In genomic region chr7:43465581-43466554, GRCh38 we compare ENCODE assay signal across 21 cellular contexts.
DNase-seq lines count a peak whose midpoint lies in the region; ATAC-seq and TF ChIP-seq lines count a peak whose summit lies in the region.
"Had no signal": no experiment of that assay in that cellular context is flagged by ENCODE, and none has a peak within 500 bp of the region (broad histone marks: within the 10 kb centered on the region; RNA-seq: fewer than 3 reads in every experiment).

No MANE protein-coding gene starts in this region.

- H2AFZ ChIP-seq in SK-N-SH (ENCODE audit: low read depth), result no peak overlapping the region
- H2AFZ ChIP-seq in fibroblast of lung (ENCODE audit: low read length), result no peak overlapping the region

- no peak for TF ChIP-seq EP300 in SK-N-SH (IDR thresholded peaks at IDR 0.05; ENCODE audit: borderline replicate concordance in 1 of 2, low read depth in 1 of 2, low read length in 1 of 2)

- ATAC-seq in HG02973 (IDR thresholded peaks at IDR 0.05; ENCODE audit: unreplicated experiment), result no peak
- no peak for ATAC-seq in HG03442 (IDR thresholded peaks at IDR 0.05; ENCODE audit: unreplicated experiment)
- ATAC-seq: activated T-helper 17 cell treated with anti-CD3 and anti-CD28 coated beads, Interleukin-2, amount 50 U/mL, for 72 hours; CD8-positive, alpha-beta T cell; right cardiac atrium had no signal

- H3K9me2 ChIP-seq in SK-N-SH, result no peaks in the 10 kb centered on the region

- H3K9ac ChIP-seq in SK-N-SH (no peak overlapping the region), fibroblast of lung (ENCODE audit: insufficient read depth, low read length) (no peak overlapping the region)

- POLR2A ChIA-PET in SK-N-SH (lab: Yijun Ruan, JAX), result interaction anchor here (0.7 kb wide), 1 partner anchor 1713 kb away, joined by 3 read pairs; no protein-coding TSS in a partner anchor

- no peaks in the 10 kb centered on the region for H3F3A ChIP-seq in SK-N-SH (replicated peaks; ENCODE audit: insufficient read depth)

- H3K36me3 ChIP-seq in SK-N-SH (replicated peaks in 1 of 2; ENCODE audit: control insufficient read depth in 1 of 2, insufficient read depth in 2 of 2, low read length in 1 of 2), result no peaks in the 10 kb centered on the region
- H3K36me3 ChIP-seq in fibroblast of lung (ENCODE audit: control insufficient read depth, insufficient read depth, low read length), result no peaks in the 10 kb centered on the region
- H3K36me3 ChIP-seq: colonic mucosa, thoracic aorta had no signal

- WGBS in SK-N-SH (ENCODE audit: low lambda C conversion rate), result 78% methylated on average over 11 of the region's 11 CpGs

- CTCF ChIA-PET in SK-N-SH (lab: Yijun Ruan, JAX), result interaction anchor here (1.0 to 3.6 kb wide), 3 partner anchors 10 to 116 kb away, joined by 3 to 19 read pairs (median 10); partner anchors contain the start of gene STK17A

- peaks cover 30% of the 10 kb centered on the region; the same call in 1 of the 2 replicates for H3K27me3 ChIP-seq in SK-N-SH (ENCODE audit: insufficient read depth)
- no peaks in the 10 kb centered on the region for H3K27me3 ChIP-seq in fibroblast of lung (ENCODE audit: control insufficient read depth, insufficient read depth, low read length)
- H3K27me3 ChIP-seq: colonic mucosa had no signal

- H3K4me3 ChIP-seq in SK-N-SH (ENCODE audit: low read depth in 2 of 2, low read length in 1 of 2), result no peak overlapping the region
- H3K4me3 ChIP-seq in fibroblast of lung (replicated peaks in 1 of 4; ENCODE audit: control extremely low read depth in 1 of 4, insufficient read depth in 1 of 4, low read depth in 3 of 4, low read length in 4 of 4), result no peak overlapping the region
- H3K4me3 ChIP-seq: colonic mucosa, thoracic aorta had no signal

- H4K20me1 ChIP-seq in SK-N-SH (ENCODE audit: insufficient read depth), result no peaks in the 10 kb centered on the region
- no peaks in the 10 kb centered on the region for H4K20me1 ChIP-seq in fibroblast of lung (ENCODE audit: control insufficient read depth, extremely low read depth, insufficient read depth, low read length)

- H3K4me2 ChIP-seq in SK-N-SH (no peak overlapping the region), fibroblast of lung (ENCODE audit: extremely low read depth, insufficient read depth, low read length) (peak overlapping the region; percentile 17)

- H3K4me1 ChIP-seq in SK-N-SH (ENCODE audit: control insufficient read depth in 1 of 2, insufficient read depth in 2 of 2, low read depth in 1 of 2, low read length in 1 of 2) (peaks cover 0 to 3% of the 10 kb centered on the region in 2 experiments; a peak in 1 of 4 replicates), fibroblast of lung (ENCODE audit: control insufficient read depth, extremely low read depth, insufficient read depth, low read length) (peaks cover 9% of the 10 kb centered on the region)
- H3K4me1 ChIP-seq: colonic mucosa had no signal

- no peaks in the 10 kb centered on the region for H3K36me3 Mint-ChIP-seq in activated T-cell treated with anti-CD3 and anti-CD28 coated beads, Interleukin-2, amount 50 U/mL, for 24 hours (ENCODE audit: low read depth)
- H3K36me3 Mint-ChIP-seq: activated CD4-positive, alpha-beta memory T cell treated with anti-CD3 and anti-CD28 coated beads for 36 hours; CD8-positive, alpha-beta T cell; memory B cell had no signal

- H3K79me2 ChIP-seq in SK-N-SH (ENCODE audit: insufficient read depth), result no peaks in the 10 kb centered on the region
- H3K79me2 ChIP-seq in fibroblast of lung (ENCODE audit: control insufficient read depth, insufficient read depth, low read length), result no peaks in the 10 kb centered on the region

- no peak for TF ChIP-seq RAD21 in SK-N-SH (IDR thresholded peaks at IDR 0.05; ENCODE audit: low read length)

- no peaks in the 10 kb centered on the region for H3K9me3 Mint-ChIP-seq in activated T-cell treated with anti-CD3 and anti-CD28 coated beads, Interleukin-2, amount 50 U/mL, for 24 hours
- H3K9me3 Mint-ChIP-seq: activated CD4-positive, alpha-beta memory T cell treated with anti-CD3 and anti-CD28 coated beads for 36 hours; activated T-helper 17 cell treated with anti-CD3 and anti-CD28 coated beads, Interleukin-2, amount 50 U/mL, for 72 hours; CD8-positive, alpha-beta T cell; memory B cell; neural crest cell had no signal

- H3K27ac Mint-ChIP-seq in activated T-cell treated with anti-CD3 and anti-CD28 coated beads, Interleukin-2, amount 50 U/mL, for 24 hours, result no peak overlapping the region
- H3K27ac Mint-ChIP-seq: activated CD4-positive, alpha-beta memory T cell treated with anti-CD3 and anti-CD28 coated beads for 36 hours; activated T-helper 17 cell treated with anti-CD3 and anti-CD28 coated beads, Interleukin-2, amount 50 U/mL, for 72 hours; CD8-positive, alpha-beta T cell; memory B cell had no signal

- H3K4me3 Mint-ChIP-seq in activated T-cell treated with anti-CD3 and anti-CD28 coated beads, Interleukin-2, amount 50 U/mL, for 24 hours, result no peak overlapping the region
- H3K4me3 Mint-ChIP-seq: activated CD4-positive, alpha-beta memory T cell treated with anti-CD3 and anti-CD28 coated beads for 36 hours; activated T-helper 17 cell treated with anti-CD3 and anti-CD28 coated beads, Interleukin-2, amount 50 U/mL, for 72 hours; CD8-positive, alpha-beta T cell; memory B cell; neural crest cell had no signal

- TF ChIP-seq CTCF in SK-N-SH (IDR thresholded peaks at IDR 0.05) (no peak), fibroblast of lung (conservative IDR thresholded peaks at IDR 0.05 in 1 of 2, IDR thresholded peaks at IDR 0.05 in 1 of 2; ENCODE audit: low read depth in 1 of 2, low read length in 2 of 2) (no peak)

- no peaks in the 10 kb centered on the region for H3K4me1 Mint-ChIP-seq in activated T-cell treated with anti-CD3 and anti-CD28 coated beads, Interleukin-2, amount 50 U/mL, for 24 hours (ENCODE audit: low read depth)
- H3K4me1 Mint-ChIP-seq: activated T-helper 17 cell treated with anti-CD3 and anti-CD28 coated beads, Interleukin-2, amount 50 U/mL, for 72 hours had no signal

- H3K27ac ChIP-seq in SK-N-SH (ENCODE audit: low read depth in 2 of 2, low read length in 1 of 2) (no peak overlapping the region), fibroblast of lung (ENCODE audit: insufficient read depth, low read length) (no peak overlapping the region)
- H3K27ac ChIP-seq: colonic mucosa, thoracic aorta had no signal

- H3K27me3 Mint-ChIP-seq in activated T-cell treated with anti-CD3 and anti-CD28 coated beads, Interleukin-2, amount 50 U/mL, for 24 hours, result peaks cover 21% of the 10 kb centered on the region

- DNase-seq in NCI-H1105 treated with DMSO at 0.1 percent for 48 hours (lab: John Stamatoyannopoulos, UW) (peak; percentile 9), NCI-H1105 (lab: John Stamatoyannopoulos, UW) (no peak), SK-N-SH (peak; percentile 51), fibroblast of lung (ENCODE audit: low read depth in 2 of 2) (peak; percentile 27 to 64), renal cortical epithelial cell (ENCODE audit: low read depth) (peak; percentile 41)
- DNase-seq in activated T-cell treated with anti-CD3 and anti-CD28 coated beads, Interleukin-2, amount 50 U/mL, for 24 hours, result no peak
- DNase-seq: activated CD4-positive, alpha-beta memory T cell treated with anti-CD3 and anti-CD28 coated beads for 36 hours; CD8-positive, alpha-beta T cell; colonic mucosa; erythroblast; GF-D8; MM.1S; NCI-H2171; right cardiac atrium; stimulated activated CD8-positive, alpha-beta memory T cell treated with anti-CD3 and anti-CD28 coated beads, Interleukin-4, amount 100 ng/mL, for 48 hours had no signal

- H3K9me3 ChIP-seq in SK-N-SH (no peaks in the 10 kb centered on the region), fibroblast of lung (ENCODE audit: control insufficient read depth, insufficient read depth, low read depth, low read length) (no peaks in the 10 kb centered on the region)
- H3K9me3 ChIP-seq: colonic mucosa, thoracic aorta had no signal

TF ChIP-seq in SK-N-SH, 30 proteins besides CTCF, POLR2A, EP300 and RAD21:
- TF ChIP-seq FOSL2 (IDR thresholded peaks at IDR 0.05; ENCODE audit: borderline replicate concordance, low read depth) (no peak), NRF1 (IDR thresholded peaks at IDR 0.05; ENCODE audit: low read depth, low read length) (0 out of 2 replicates have a peak, but pooled peaks have one; percentile 2), FOXJ3 (CRISPR knock-in tag; IDR thresholded peaks at IDR 0.05) (no peak)

Comparison
In these comparisons a context has a peak if more than half of its experiments do, and no peak if none do; other contexts are left out.
1. DNase-seq: peak in NCI-H1105 treated with DMSO at 0.1 percent for 48 hours (single experiment), SK-N-SH (single experiment), fibroblast of lung (2 of 2) and renal cortical epithelial cell (single experiment); none in NCI-H1105 (single experiment) and activated T-cell treated with anti-CD3 and anti-CD28 coated beads, Interleukin-2, amount 50 U/mL, for 24 hours (single experiment).